19 cellular contexts compared by ENCODE assay signal in the genomic region with DNA sequence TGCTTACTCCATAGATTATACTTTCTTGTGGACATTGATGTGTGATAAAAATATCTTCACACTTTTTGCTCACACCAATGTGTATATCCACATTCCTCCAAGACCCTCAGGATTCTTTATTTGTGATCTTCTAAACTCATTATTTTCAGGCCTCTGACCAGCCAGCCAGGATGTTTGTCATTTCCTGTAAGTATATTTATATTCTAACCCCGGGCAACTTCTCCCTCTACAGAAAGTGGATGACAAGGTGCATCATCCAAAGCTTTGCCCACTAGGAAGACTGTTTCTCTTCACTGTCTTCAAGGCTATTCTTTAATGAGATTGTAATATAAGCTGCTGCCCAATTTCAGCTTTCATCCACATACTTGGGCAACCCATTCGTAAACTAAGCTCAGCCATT.
"Had no signal": no experiment of that assay in that cellular context is flagged by ENCODE, and none has a peak within 500 bp of the region (broad histone marks: within the 10 kb centered on the region; RNA-seq: fewer than 3 reads in every experiment).

No MANE protein-coding gene starts in this region.

- H3K36me3 Mint-ChIP-seq: naive thymus-derived CD8-positive, alpha-beta T cell had no signal

- H3K27ac Mint-ChIP-seq: activated CD4-positive, alpha-beta T cell treated with anti-CD3 and anti-CD28 coated beads, Interleukin-2, amount 10 ng/mL, durations not matched to agents 7 days and 5 days; activated T-cell treated with anti-CD3 and anti-CD28 coated beads, Interleukin-2, amount 50 U/mL, for 72 hours had no signal

- H3K4me1 ChIP-seq: breast epithelium, prostate gland had no signal

- H3K4me3 Mint-ChIP-seq: activated CD4-positive, alpha-beta T cell treated with anti-CD3 and anti-CD28 coated beads, Interleukin-2, amount 10 ng/mL, durations not matched to agents 7 days and 5 days; activated T-cell treated with anti-CD3 and anti-CD28 coated beads, Interleukin-2, amount 50 U/mL, for 72 hours; naive thymus-derived CD8-positive, alpha-beta T cell had no signal

- H3K9me3 ChIP-seq: breast epithelium, prostate gland, right atrium auricular region, tibial artery had no signal

- H3K9me3 Mint-ChIP-seq: activated CD4-positive, alpha-beta T cell treated with anti-CD3 and anti-CD28 coated beads, Interleukin-2, amount 10 ng/mL, durations not matched to agents 7 days and 5 days; activated T-cell treated with anti-CD3 and anti-CD28 coated beads, Interleukin-2, amount 50 U/mL, for 72 hours; naive thymus-derived CD8-positive, alpha-beta T cell had no signal

- ATAC-seq: activated T-cell treated with anti-CD3 and anti-CD28 coated beads, Interleukin-2, amount 50 U/mL, for 72 hours; naive thymus-derived CD8-positive, alpha-beta T cell; stimulated activated naive CD8-positive, alpha-beta T cell treated with anti-CD3 and anti-CD28 coated beads, Interleukin-15, Interleukin-2, amounts not matched to agents 100 U/mL and 50 U/mL, for 24 hours had no signal

- H3K27ac ChIP-seq: breast epithelium, prostate gland, right atrium auricular region, tibial artery had no signal

- DNase-seq: activated CD4-positive, alpha-beta T cell treated with anti-CD3 and anti-CD28 coated beads, Interleukin-2, amount 10 ng/mL, durations not matched to agents 7 days and 5 days; activated CD4-positive, CD25-positive, alpha-beta regulatory T cell; activated CD8-positive, alpha-beta memory T cell treated with anti-CD3 and anti-CD28 coated beads, Interleukin-2, amount 50 U/mL, for 4 hours; activated effector memory CD4-positive, alpha-beta T cell treated with anti-CD3 and anti-CD28 coated beads, Interleukin-2, amount 50 U/mL, for 16 hours; activated naive CD4-positive, alpha-beta T cell treated with anti-CD3 and anti-CD28 coated beads, Interleukin-2, amount 50 U/mL, for 16 hours; activated T-cell treated with anti-CD3 and anti-CD28 coated beads, Interleukin-2, amount 50 U/mL, for 72 hours; cerebellar nuclear complex; cortex of kidney; effector CD8-positive, alpha-beta T cell; foreskin fibroblast; mesendoderm; naive thymus-derived CD8-positive, alpha-beta T cell; stimulated activated CD4-positive, alpha-beta T cell treated with anti-CD3 and anti-CD28 coated beads, Interleukin-2, amount 100 ng/mL, for 24 hours; stimulated activated naive CD8-positive, alpha-beta T cell treated with anti-CD3 and anti-CD28 coated beads, Interleukin-15, Interleukin-2, amounts not matched to agents 100 U/mL and 50 U/mL, for 24 hours; substantia nigra; tibial artery had no signal

- H3K27me3 ChIP-seq: right atrium auricular region, tibial artery had no signal

- H3K36me3 ChIP-seq: breast epithelium, prostate gland, right atrium auricular region, tibial artery had no signal

- H3K27me3 Mint-ChIP-seq: activated CD4-positive, alpha-beta T cell treated with anti-CD3 and anti-CD28 coated beads, Interleukin-2, amount 10 ng/mL, durations not matched to agents 7 days and 5 days had no signal

- H3K4me3 ChIP-seq: breast epithelium, prostate gland, right atrium auricular region, tibial artery had no signal
